In genomic region chr5:15798006-15798405, GRCh38 we compare ENCODE assay signal across 25 cellular contexts.
DNase-seq lines count a peak whose midpoint lies in the region; ATAC-seq and TF ChIP-seq lines count a peak whose summit lies in the region.
"Had no signal": no experiment of that assay in that cellular context is flagged by ENCODE, and none has a peak within 500 bp of the region (broad histone marks: within the 10 kb centered on the region; RNA-seq: fewer than 3 reads in every experiment).

No MANE protein-coding gene starts in this region.

- peaks cover 18% of the 10 kb centered on the region for H3K4me1 Mint-ChIP-seq in progenitor cell of endocrine pancreas (ENCODE audit: low read depth)
- H3K4me1 Mint-ChIP-seq: activated CD4-positive, alpha-beta T cell treated with anti-CD3 and anti-CD28 coated beads, Interleukin-2, amount 10 ng/mL, durations not matched to agents 7 days and 5 days; nephron progenitor cell; T-helper 17 cell had no signal

- H3K27me3 ChIP-seq in right atrium auricular region (no peaks in the 10 kb centered on the region), mesendoderm (ENCODE audit: insufficient read depth, low read length, poor library complexity) (no peaks in the 10 kb centered on the region)
- H3K27me3 ChIP-seq: body of pancreas, pancreas had no signal

- H3K4me3 ChIP-seq in right atrium auricular region (no peak overlapping the region), choroid plexus epithelial cell (ENCODE audit: low read depth, low read length) (no peak overlapping the region), mesendoderm (ENCODE audit: low read length) (no peak overlapping the region)
- H3K4me3 ChIP-seq: body of pancreas, coronary artery, GM12878, pancreas, thoracic aorta had no signal

- WGBS in mesendoderm (ENCODE audit: extremely low coverage, insufficient coverage, low lambda C conversion rate): no CpG with 5 or more reads among the region's 3 CpGs

- ATAC-seq in Right ventricle myocardium inferior (peak; percentile 63), GM19351 (IDR thresholded peaks at IDR 0.05; ENCODE audit: unreplicated experiment) (no peak), GM18505 (IDR thresholded peaks at IDR 0.05; ENCODE audit: unreplicated experiment) (no peak)
- ATAC-seq: activated naive CD4-positive, alpha-beta T cell treated with anti-CD3 and anti-CD28 coated beads, Interleukin-2, amount 50 U/mL, for 72 hours; body of pancreas; GM12878; Panc1; pancreas; T-helper 17 cell had no signal

- intact Hi-C loops in Right ventricle myocardium inferior (cut with DNase I): loop anchor here (10.0 kb wide), 1 partner anchor 293 kb away; the partner anchor contains the start of gene FBXL7

- no peak overlapping the region for H3K4me3 Mint-ChIP-seq in progenitor cell of endocrine pancreas (ENCODE audit: low read depth)
- H3K4me3 Mint-ChIP-seq: activated CD4-positive, alpha-beta T cell treated with anti-CD3 and anti-CD28 coated beads, Interleukin-2, amount 10 ng/mL, durations not matched to agents 7 days and 5 days; endodermal cell; nephron progenitor cell; T-helper 17 cell had no signal

- no peak overlapping the region for H3K4ac ChIP-seq in mesendoderm (ENCODE audit: low read depth, low read length)

- H3K27ac ChIP-seq in right atrium auricular region (no peak overlapping the region), mesendoderm (ENCODE audit: low read depth, low read length) (no peak overlapping the region)
- H3K27ac ChIP-seq: body of pancreas, coronary artery, pancreas, thoracic aorta, WERI-Rb-1 had no signal

- H3K18ac ChIP-seq in mesendoderm (ENCODE audit: low read length): peak overlapping the region; percentile 34

- H3K4me1 ChIP-seq in right atrium auricular region (peaks cover 0 to 26% of the 10 kb centered on the region in 2 donors), mesendoderm (ENCODE audit: control insufficient read depth, low read depth, low read length) (peaks cover 8% of the 10 kb centered on the region)
- H3K4me1 ChIP-seq: body of pancreas, pancreas had no signal

- TF ChIP-seq CTCF in right atrium auricular region (IDR thresholded peaks at IDR 0.05) (no peak), choroid plexus epithelial cell (conservative IDR thresholded peaks at IDR 0.05; ENCODE audit: low read depth, low read length) (no peak), progenitor cell of endocrine pancreas (IDR thresholded peaks at IDR 0.05; ENCODE audit: unreplicated experiment) (no peak)

- H3K27me3 Mint-ChIP-seq in progenitor cell of endocrine pancreas: no peaks in the 10 kb centered on the region
- H3K27me3 Mint-ChIP-seq: activated CD4-positive, alpha-beta T cell treated with anti-CD3 and anti-CD28 coated beads, Interleukin-2, amount 10 ng/mL, durations not matched to agents 7 days and 5 days; T-helper 17 cell had no signal

- peaks cover 5% of the 10 kb centered on the region for H3K79me1 ChIP-seq in mesendoderm (ENCODE audit: low read length)

- no peak overlapping the region for H3K9ac ChIP-seq in mesendoderm (ENCODE audit: low read length)

- no peak overlapping the region for H4K8ac ChIP-seq in mesendoderm (ENCODE audit: low read depth, low read length)

- no peak overlapping the region for H4K5ac ChIP-seq in mesendoderm (ENCODE audit: low read length)

- H3K27ac Mint-ChIP-seq in progenitor cell of endocrine pancreas: no peak overlapping the region
- H3K27ac Mint-ChIP-seq: activated CD4-positive, alpha-beta T cell treated with anti-CD3 and anti-CD28 coated beads, Interleukin-2, amount 10 ng/mL, durations not matched to agents 7 days and 5 days; activated naive CD4-positive, alpha-beta T cell treated with anti-CD3 and anti-CD28 coated beads, Interleukin-2, amount 50 U/mL, for 72 hours; endodermal cell; nephron progenitor cell; T-helper 17 cell had no signal

- no peak overlapping the region for H2BK120ac ChIP-seq in mesendoderm (ENCODE audit: low read depth, low read length)

- H2BK15ac ChIP-seq in mesendoderm (replicated peaks; ENCODE audit: low read depth): no peak overlapping the region

- no peak overlapping the region for H2BK5ac ChIP-seq in mesendoderm (ENCODE audit: low read length)

- no peaks in the 10 kb centered on the region for H3K9me3 ChIP-seq in right atrium auricular region
- H3K9me3 ChIP-seq: body of pancreas, pancreas, thoracic aorta had no signal

- peaks cover 10% of the 10 kb centered on the region for H3K9me3 Mint-ChIP-seq in progenitor cell of endocrine pancreas (ENCODE audit: low read depth)

- H3K79me2 ChIP-seq in mesendoderm (ENCODE audit: control insufficient read depth, insufficient read depth, low read length): no peaks in the 10 kb centered on the region

- H3K56ac ChIP-seq in mesendoderm (ENCODE audit: low read length): no peak overlapping the region

- DNase-seq in Right ventricle myocardium inferior (ENCODE audit: missing footprints) (no peak), right atrium auricular region (ENCODE audit: low spot score) (no peak), choroid plexus epithelial cell (ENCODE audit: low read depth) (peak; percentile 15), mesendoderm (no peak), progenitor cell of endocrine pancreas (ENCODE audit: low spot score, unreplicated experiment) (no peak), NCI-H774 (lab: John Stamatoyannopoulos, UW) (no peak)
- DNase-seq: activated CD4-positive, alpha-beta T cell treated with anti-CD3 and anti-CD28 coated beads, Interleukin-2, amount 10 ng/mL, durations not matched to agents 7 days and 5 days; body of pancreas; DMS79 treated with DMSO at 0.1 percent for 48 hours; endodermal cell; Kasumi-1; NCI-H1092; NCI-H2029; NCI-H345; nephron progenitor cell; pancreas; T-helper 17 cell; WERI-Rb-1 had no signal

- H3K4me2 ChIP-seq in mesendoderm (ENCODE audit: low read length): no peak overlapping the region

- H3K23ac ChIP-seq in mesendoderm (ENCODE audit: low read length): no peak overlapping the region

- peaks cover 1% of the 10 kb centered on the region for H3K36me3 Mint-ChIP-seq in progenitor cell of endocrine pancreas (ENCODE audit: insufficient read depth)
- H3K36me3 Mint-ChIP-seq: activated naive CD4-positive, alpha-beta T cell treated with anti-CD3 and anti-CD28 coated beads, Interleukin-2, amount 50 U/mL, for 72 hours had no signal

- TF ChIP-seq POLR2A in GM18505 (IDR thresholded peaks at IDR 0.05; ENCODE audit: borderline replicate concordance, extremely low read depth, insufficient read depth, insufficient read length): no peak

- H3K36me3 ChIP-seq in right atrium auricular region: no peaks in the 10 kb centered on the region
- no peaks in the 10 kb centered on the region for H3K36me3 ChIP-seq in mesendoderm (ENCODE audit: control insufficient read depth, insufficient read depth, low read length)
- H3K36me3 ChIP-seq: pancreas, thoracic aorta, WERI-Rb-1 had no signal

- no peak overlapping the region for H2AK5ac ChIP-seq in mesendoderm (ENCODE audit: low read length)
